ENCODE assay signal across 8 cellular contexts in the genomic region with DNA sequence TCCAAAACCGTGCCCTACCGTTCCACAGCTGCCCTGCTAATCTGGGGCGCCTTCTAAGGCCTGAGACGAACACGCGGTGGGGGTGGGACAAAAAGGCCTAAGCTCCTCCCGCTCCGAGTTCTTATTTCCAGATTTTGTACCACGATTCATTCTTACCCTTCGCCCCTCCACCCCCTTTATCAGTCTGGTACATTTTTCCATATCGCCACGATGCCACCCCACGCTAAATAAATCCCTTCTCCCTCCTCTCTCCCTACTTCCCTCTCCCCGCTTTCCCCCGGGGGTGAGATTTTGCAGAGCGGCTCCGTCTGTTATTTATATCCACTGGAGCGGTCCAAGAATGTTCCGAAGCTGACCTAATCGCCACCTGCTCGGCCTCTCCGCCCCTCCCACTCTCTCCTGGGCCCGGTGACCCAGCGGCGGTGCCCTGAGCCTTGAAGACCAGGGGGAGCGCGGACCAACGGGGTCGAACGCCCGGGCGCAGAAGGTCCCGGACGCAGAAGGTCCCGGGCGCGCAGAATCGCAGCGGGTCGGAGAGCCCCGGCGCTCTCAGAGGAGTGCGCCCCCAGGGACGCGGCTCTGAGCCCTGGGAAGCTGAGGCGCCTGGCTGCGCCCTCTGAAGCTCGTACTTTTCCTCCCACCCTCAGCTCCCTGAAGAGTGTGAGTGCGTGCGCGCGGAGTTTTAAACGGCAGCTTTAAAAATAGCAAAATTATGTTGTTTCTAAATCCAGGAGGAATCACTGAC. TPM values are rescaled to one million over a fixed set of nuclear protein-coding genes. Genes with fewer than 3 reads are reported as not detected.
DNase-seq lines count a peak whose midpoint lies in the region; FAIRE-seq and TF ChIP-seq lines count a peak whose summit lies in the region.

No MANE protein-coding gene starts in this region.

- peak overlapping the region; percentile 26 for H3K9ac ChIP-seq in endothelial cell of umbilical vein (replicated peaks; ENCODE audit: extremely low read depth, insufficient read depth, low read length)

- peaks cover 0 to 3% of the 10 kb centered on the region in 2 experiments for H3K27me3 ChIP-seq in endothelial cell of umbilical vein (ENCODE audit: control insufficient read depth in 2 of 2, insufficient read depth in 2 of 2, low read length in 2 of 2)

- H3K36me3 ChIP-seq in endothelial cell of umbilical vein (ENCODE audit: control insufficient read depth in 2 of 2, extremely low read depth in 1 of 2, insufficient read depth in 2 of 2, low read length in 2 of 2) = no peaks in the 10 kb centered on the region

- no peak for TF ChIP-seq CTCF in endothelial cell of umbilical vein (IDR thresholded peaks at IDR 0.05; ENCODE audit: extremely low read depth in 1 of 2, insufficient read depth in 1 of 2, low read depth in 1 of 2, low read length in 2 of 2)
- no peak for TF ChIP-seq CTCF in mesothelial cell of epicardium (IDR thresholded peaks at IDR 0.05; ENCODE audit: unreplicated experiment)

- peaks cover 16% of the 10 kb centered on the region for H3K4me1 ChIP-seq in endothelial cell of umbilical vein (ENCODE audit: control insufficient read depth, extremely low read depth, insufficient read depth, low read length)

- POLR2A ChIA-PET in activated CD4-positive, alpha-beta memory T cell treated with anti-CD3 and anti-CD28 coated beads, Interleukin-2, amount 10 ng/mL, durations not matched to agents 7 days and 5 days (lab: Charles Lee) = interaction anchor here (0.6 to 4.6 kb wide), 10 partner anchors 9 to 380 kb away, joined by 3 to 43 read pairs (median 4); partner anchors contain the start of genes ACP2, ARFGAP2 and DDB2
- POLR2A ChIA-PET in endothelial cell of umbilical vein (lab: Charles Lee) = interaction anchor here (0.9 to 1.1 kb wide), 2 partner anchors 27 to 28 kb away, joined by 4 to 8 read pairs; partner anchors contain the start of gene DDB2

- TF ChIP-seq POLR2A in endothelial cell of umbilical vein (IDR thresholded peaks at IDR 0.05; ENCODE audit: low read depth, low read length) = no peak

- dilution Hi-C loops in endothelial cell of umbilical vein (cut with MboI; ENCODE audit: extremely low pct_ligation_motif_present, low sequenced_read_pairs) = no loop called here

- CTCF ChIA-PET in activated CD4-positive, alpha-beta memory T cell treated with anti-CD3 and anti-CD28 coated beads, Interleukin-2, amount 10 ng/mL, durations not matched to agents 7 days and 5 days (lab: Charles Lee) = interaction anchor here (1.4 to 2.4 kb wide), 4 partner anchors 8 to 72 kb away, joined by 7 to 15 read pairs (median 12); partner anchors contain the start of genes ARFGAP2 and DDB2
- CTCF ChIA-PET in endothelial cell of umbilical vein (lab: Charles Lee) = interaction anchor here (0.7 to 2.2 kb wide), 14 partner anchors 9 to 168 kb away, joined by 3 to 19 read pairs (median 4); partner anchors contain the start of genes ACP2, DDB2 and NR1H3

- peak overlapping the region; percentile 53 for H3K4me3 ChIP-seq in Jurkat, Clone E6-1 (ENCODE audit: low read length)
- peak overlapping the region; percentile 59 to 67 (median 64) for H3K4me3 ChIP-seq in endothelial cell of umbilical vein (replicated peaks in 1 of 3; ENCODE audit: insufficient read depth in 1 of 3, low read depth in 1 of 3, low read length in 3 of 3)

- no peaks in the 10 kb centered on the region for H3K9me3 ChIP-seq in endothelial cell of umbilical vein (replicated peaks; ENCODE audit: control insufficient read depth, insufficient read depth, low read length)

- no peaks in the 10 kb centered on the region for H3K36me3 Mint-ChIP-seq in activated CD4-positive, alpha-beta memory T cell treated with anti-CD3 and anti-CD28 coated beads, Interleukin-2, amount 10 ng/mL, durations not matched to agents 7 days and 5 days (ENCODE audit: low read depth)
- H3K36me3 Mint-ChIP-seq in mesothelial cell of epicardium = no peaks in the 10 kb centered on the region

- intact Hi-C loops in endothelial cell of umbilical vein (cut with micrococcal nuclease) = loop anchor here (2.0 kb wide), 1 partner anchor 28 kb away; the partner anchor contains the start of gene DDB2

- no TSS peak for BruUV-seq in endothelial cell of umbilical vein (replicated peaks; lab: Mats Ljungman, UMichigan)

- no peaks in the 10 kb centered on the region for H3K79me2 ChIP-seq in endothelial cell of umbilical vein (ENCODE audit: control insufficient read depth, insufficient read depth, low read length)

- peaks cover 12% of the 10 kb centered on the region for H3K4me1 Mint-ChIP-seq in activated CD4-positive, alpha-beta memory T cell treated with anti-CD3 and anti-CD28 coated beads, Interleukin-2, amount 10 ng/mL, durations not matched to agents 7 days and 5 days
- peaks cover 35% of the 10 kb centered on the region for H3K4me1 Mint-ChIP-seq in mesothelial cell of epicardium

- H3K9me3 Mint-ChIP-seq in activated CD4-positive, alpha-beta memory T cell treated with anti-CD3 and anti-CD28 coated beads, Interleukin-2, amount 10 ng/mL, durations not matched to agents 7 days and 5 days = no peaks in the 10 kb centered on the region
- H3K9me3 Mint-ChIP-seq in mesothelial cell of epicardium = no peaks in the 10 kb centered on the region

- peaks cover 40% of the 10 kb centered on the region for H3K27me3 Mint-ChIP-seq in activated CD4-positive, alpha-beta memory T cell treated with anti-CD3 and anti-CD28 coated beads, Interleukin-2, amount 10 ng/mL, durations not matched to agents 7 days and 5 days
- no peaks in the 10 kb centered on the region for H3K27me3 Mint-ChIP-seq in mesothelial cell of epicardium (ENCODE audit: low read depth)

- peak; percentile 77 for FAIRE-seq in endothelial cell of umbilical vein (lab: Jason Lieb, UNC)

- no peaks in the 10 kb centered on the region for H4K20me1 ChIP-seq in endothelial cell of umbilical vein (replicated peaks; ENCODE audit: control insufficient read depth, extremely low read depth, insufficient read depth, low read length)

- no peak overlapping the region for H3K27ac ChIP-seq in endothelial cell of umbilical vein (ENCODE audit: insufficient read depth, low read depth, low read length)

- H3K27ac Mint-ChIP-seq in activated CD4-positive, alpha-beta memory T cell treated with anti-CD3 and anti-CD28 coated beads, Interleukin-2, amount 10 ng/mL, durations not matched to agents 7 days and 5 days = no peak overlapping the region
- H3K27ac Mint-ChIP-seq in mesothelial cell of epicardium = peak overlapping the region; percentile 85

- no peaks in the 10 kb centered on the region for H3K9me1 ChIP-seq in endothelial cell of umbilical vein (replicated peaks; ENCODE audit: control insufficient read depth, extremely low read depth, insufficient read depth, low read length)

- DNase-seq in EL (peak; percentile 66), endothelial cell of umbilical vein (ENCODE audit: low read depth, low spot score) (peak; percentile 49), mesothelial cell of epicardium (ENCODE audit: low spot score in 2 of 2, unreplicated experiment in 2 of 2) (peak in 1 of 2 experiments; percentile 55), NCI-H146 treated with DMSO at 0.1 percent for 48 hours (lab: John Stamatoyannopoulos, UW; ENCODE audit: unreplicated experiment) (no peak), NCI-H1105 (lab: John Stamatoyannopoulos, UW) (no peak)
- peak; percentile 47 for DNase-seq in Jurkat, Clone E6-1 (ENCODE audit: low read depth, low spot score)
- peak; percentile 49 for DNase-seq in activated CD4-positive, alpha-beta memory T cell treated with anti-CD3 and anti-CD28 coated beads, Interleukin-2, amount 10 ng/mL, durations not matched to agents 7 days and 5 days
- peak; percentile 11 to 42 (median 38) for DNase-seq in stimulated activated naive CD4-positive, alpha-beta T cell (lab: John Stamatoyannopoulos, UW)

- peak overlapping the region; percentile 60 for H3K4me3 Mint-ChIP-seq in activated CD4-positive, alpha-beta memory T cell treated with anti-CD3 and anti-CD28 coated beads, Interleukin-2, amount 10 ng/mL, durations not matched to agents 7 days and 5 days
- peak overlapping the region; percentile 70 for H3K4me3 Mint-ChIP-seq in mesothelial cell of epicardium

- peak overlapping the region; percentile 90 for H2AFZ ChIP-seq in endothelial cell of umbilical vein (ENCODE audit: low read depth, low read length)

- peak overlapping the region; percentile 81 for H3K4me2 ChIP-seq in endothelial cell of umbilical vein (ENCODE audit: insufficient read depth, low read length)

RNA-seq across cellular contexts. Expression of gene PACSIN3, which starts 0.9 kb away (rescaled TPM):
- 35.1 TPM for polyA plus RNA-seq in Jurkat, Clone E6-1 (2012; ENCODE audit: insufficient read depth, insufficient read length)
- 1 to 10 TPM in 1 of 2 experiments, under 1 TPM in 1; 0.91 to 1.2 TPM for total RNA-seq in activated CD4-positive, alpha-beta memory T cell treated with anti-CD3 and anti-CD28 coated beads, Interleukin-2, amount 10 ng/mL, durations not matched to agents 7 days and 5 days
- total RNA-seq in endothelial cell of umbilical vein = 27.2 and 29.0 TPM in 2 replicates
- 14.7 and 15.2 TPM in 2 replicates for polyA plus RNA-seq in endothelial cell of umbilical vein
- polyA plus RNA-seq in endothelial cell of umbilical vein (2011; cell fraction: cytosol; rRNA removed) = 16.3 and 20.6 TPM in 2 replicates
- polyA plus RNA-seq in endothelial cell of umbilical vein (2011; cell fraction: nucleus; rRNA removed) = 16.6 and 18.6 TPM in 2 replicates
- polyA plus RNA-seq in endothelial cell of umbilical vein (2012) = 16.3 and 27.6 TPM in 2 replicates
- 7.5 and 11.2 TPM in 2 replicates for polyA minus RNA-seq in endothelial cell of umbilical vein
- polyA minus RNA-seq in endothelial cell of umbilical vein (2011; cell fraction: cytosol; rRNA and poly(A)+ RNA removed) = 129 TPM
- polyA minus RNA-seq in endothelial cell of umbilical vein (2011; cell fraction: nucleus; rRNA and poly(A)+ RNA removed) = 8.0 and 10.8 TPM in 2 replicates
- total RNA-seq in mesothelial cell of epicardium = 61.1 to 68.2 TPM (median 64.1 TPM) in 3 replicates

RNA-seq across cellular contexts. Expression of gene ARFGAP2, which starts 10.4 kb away (rescaled TPM):
- 66.6 TPM for polyA plus RNA-seq in Jurkat, Clone E6-1 (2012; ENCODE audit: insufficient read depth, insufficient read length)
- 10 to 100 TPM; 82.0 to 85.7 TPM for total RNA-seq in activated CD4-positive, alpha-beta memory T cell treated with anti-CD3 and anti-CD28 coated beads, Interleukin-2, amount 10 ng/mL, durations not matched to agents 7 days and 5 days
- total RNA-seq in endothelial cell of umbilical vein = 78.9 and 84.3 TPM in 2 replicates
- 101 and 108 TPM in 2 replicates for polyA plus RNA-seq in endothelial cell of umbilical vein
- 66.2 and 77.5 TPM in 2 replicates for polyA plus RNA-seq in endothelial cell of umbilical vein (2011; cell fraction: cytosol; rRNA removed)
- 210 and 239 TPM in 2 replicates for polyA plus RNA-seq in endothelial cell of umbilical vein (2011; cell fraction: nucleus; rRNA removed)
- polyA plus RNA-seq in endothelial cell of umbilical vein (2012) = 45.1 and 70.9 TPM in 2 replicates
- 111 and 135 TPM in 2 replicates for polyA minus RNA-seq in endothelial cell of umbilical vein
- 35.0 TPM for polyA minus RNA-seq in endothelial cell of umbilical vein (2011; cell fraction: cytosol; rRNA and poly(A)+ RNA removed)
- 143 and 150 TPM in 2 replicates for polyA minus RNA-seq in endothelial cell of umbilical vein (2011; cell fraction: nucleus; rRNA and poly(A)+ RNA removed)
- total RNA-seq in mesothelial cell of epicardium = 101 to 111 TPM (median 105 TPM) in 3 replicates

RNA-seq across cellular contexts. Expression of gene DDB2, which starts 27.7 kb away (rescaled TPM):
- polyA plus RNA-seq in Jurkat, Clone E6-1 (2012; ENCODE audit: insufficient read depth, insufficient read length) = 44.1 TPM
- 100 to 1,000 TPM; 159 to 163 TPM for total RNA-seq in activated CD4-positive, alpha-beta memory T cell treated with anti-CD3 and anti-CD28 coated beads, Interleukin-2, amount 10 ng/mL, durations not matched to agents 7 days and 5 days
- total RNA-seq in endothelial cell of umbilical vein (92.4 and 112 TPM in 2 replicates), mesothelial cell of epicardium (42.4 to 49.1 TPM (median 46.7 TPM) in 3 replicates)
- polyA plus RNA-seq in endothelial cell of umbilical vein = 86.1 and 96.6 TPM in 2 replicates
- 70.3 and 77.1 TPM in 2 replicates for polyA plus RNA-seq in endothelial cell of umbilical vein (2011; cell fraction: cytosol; rRNA removed)
- 234 and 235 TPM in 2 replicates for polyA plus RNA-seq in endothelial cell of umbilical vein (2011; cell fraction: nucleus; rRNA removed)
- 93.7 and 116 TPM in 2 replicates for polyA plus RNA-seq in endothelial cell of umbilical vein (2012)
- polyA minus RNA-seq in endothelial cell of umbilical vein = 72.1 and 77.4 TPM in 2 replicates
- 45.6 TPM for polyA minus RNA-seq in endothelial cell of umbilical vein (2011; cell fraction: cytosol; rRNA and poly(A)+ RNA removed)
- 58.0 and 75.8 TPM in 2 replicates for polyA minus RNA-seq in endothelial cell of umbilical vein (2011; cell fraction: nucleus; rRNA and poly(A)+ RNA removed)

Comparison
In these comparisons a context has a peak if more than half of its experiments do, and no peak if none do; other contexts are left out.
1. DNase-seq: peak in EL (single experiment), Jurkat, Clone E6-1 (single experiment), activated CD4-positive, alpha-beta memory T cell treated with anti-CD3 and anti-CD28 coated beads, Interleukin-2, amount 10 ng/mL, durations not matched to agents 7 days and 5 days (single experiment), endothelial cell of umbilical vein (single experiment) and stimulated activated naive CD4-positive, alpha-beta T cell (6 of 6); none in NCI-H146 treated with DMSO at 0.1 percent for 48 hours (single experiment) and NCI-H1105 (single experiment).
2. RNA of gene PACSIN3, which starts 0.9 kb away (total RNA-seq): 61.1 to 68.2 TPM in mesothelial cell of epicardium and 27.2 to 29.0 TPM in endothelial cell of umbilical vein; 0.91 to 1.2 TPM in activated CD4-positive, alpha-beta memory T cell treated with anti-CD3 and anti-CD28 coated beads, Interleukin-2, amount 10 ng/mL, durations not matched to agents 7 days and 5 days; every median in the first group is over 10 times any median in the second.